ENCODE assay signal across 8 cellular contexts in genomic region chr3:16378920-16379319, GRCh38.
DNase-seq lines count a peak whose midpoint lies in the region; ATAC-seq and TF ChIP-seq lines count a peak whose summit lies in the region.

No MANE protein-coding gene starts in this region.

- H3K14ac ChIP-seq in neuronal stem cell (ENCODE audit: low read length): no peak overlapping the region

- H3F3A ChIP-seq in neural progenitor cell (ENCODE audit: low read depth): no peaks in the 10 kb centered on the region

- H3K18ac ChIP-seq in neuronal stem cell (ENCODE audit: low read length): no peak overlapping the region

- H3K4me2 ChIP-seq in neural progenitor cell (no peak overlapping the region), neuronal stem cell (ENCODE audit: insufficient read depth, low read length, poor library complexity, severe bottlenecking) (no peak overlapping the region)

- H3K79me2 ChIP-seq in neural progenitor cell (ENCODE audit: low read depth): no peaks in the 10 kb centered on the region

- no peak overlapping the region for H3K4ac ChIP-seq in neuronal stem cell (ENCODE audit: low read length)

- no peaks in the 10 kb centered on the region for H3K79me1 ChIP-seq in neuronal stem cell (ENCODE audit: low read depth, low read length)

- H3K9ac ChIP-seq in neural progenitor cell: no peak overlapping the region
- H3K9ac ChIP-seq in neuronal stem cell (ENCODE audit: low read depth, low read length, poor library complexity): no peak overlapping the region

- H3K4me1 ChIP-seq in neural progenitor cell (peaks cover 17% of the 10 kb centered on the region), neuronal stem cell (ENCODE audit: control insufficient read depth in 2 of 2, insufficient read depth in 1 of 2, low read depth in 1 of 2, low read length in 2 of 2) (peaks cover 0 to 7% of the 10 kb centered on the region in 2 donors), tibial artery (peaks cover 0 to 4% (median 0%) of the 10 kb centered on the region in 4 donors)

- no peak overlapping the region for H3K27ac ChIP-seq in neural progenitor cell
- H3K27ac ChIP-seq in neuronal stem cell (replicated peaks; ENCODE audit: low read length): no peak overlapping the region
- H3K27ac ChIP-seq in tibial artery: no peak overlapping the region

- H3K4me3 ChIP-seq in foreskin fibroblast (ENCODE audit: low read depth in 1 of 2, low read length in 2 of 2) (no peak overlapping the region), neural progenitor cell (no peak overlapping the region), neuronal stem cell (ENCODE audit: low read length in 2 of 2) (no peak overlapping the region), tibial artery (no peak overlapping the region)

- no peak overlapping the region for H2BK15ac ChIP-seq in neuronal stem cell (ENCODE audit: low read length)

- no peak overlapping the region for H2AFZ ChIP-seq in neural progenitor cell (replicated peaks)
- no peak overlapping the region for H2AFZ ChIP-seq in neuronal stem cell (ENCODE audit: low read length)

- H3K4me1 Mint-ChIP-seq in neural progenitor cell: peaks cover 23% of the 10 kb centered on the region

- H3K36me3 Mint-ChIP-seq in neural progenitor cell: peaks cover 3% of the 10 kb centered on the region

- no peaks in the 10 kb centered on the region for H4K20me1 ChIP-seq in neural progenitor cell (ENCODE audit: low read depth)

- no peak overlapping the region for H4K91ac ChIP-seq in neuronal stem cell (ENCODE audit: low read depth, low read length, poor library complexity)

- H4K8ac ChIP-seq in neuronal stem cell (ENCODE audit: low read depth, low read length): no peak overlapping the region

- H3K27me3 Mint-ChIP-seq in neural progenitor cell (ENCODE audit: insufficient read depth, low read depth): peaks cover 4% of the 10 kb centered on the region

- H3K23ac ChIP-seq in neuronal stem cell (ENCODE audit: low read depth, low read length, poor library complexity): no peak overlapping the region

- no peak overlapping the region for H3K27ac Mint-ChIP-seq in neural progenitor cell

- H3K27me3 ChIP-seq in neural progenitor cell (no peaks in the 10 kb centered on the region), neuronal stem cell (ENCODE audit: control insufficient read depth in 3 of 3, insufficient read depth in 3 of 3, low read depth in 1 of 3, low read length in 3 of 3) (no peaks in the 10 kb centered on the region), tibial artery (no peaks in the 10 kb centered on the region)

- ATAC-seq in GM21526 (IDR thresholded peaks at IDR 0.05; ENCODE audit: low FRiP score, unreplicated experiment): peak; percentile 38
- ATAC-seq in HG03565 (IDR thresholded peaks at IDR 0.05; ENCODE audit: unreplicated experiment): peak; percentile 48

- WGBS in neuronal stem cell (ENCODE audit: extremely low coverage in 2 of 2, insufficient read length in 2 of 2, insufficient replicate concordance in 1 of 2), 2 donors: no CpG with 5 or more reads among the region's 3 CpGs

- no peak overlapping the region for H2BK5ac ChIP-seq in neuronal stem cell (ENCODE audit: low read length)

- peaks cover 6% of the 10 kb centered on the region for H3K9me3 Mint-ChIP-seq in neural progenitor cell

- H2BK12ac ChIP-seq in neuronal stem cell (ENCODE audit: low read length): no peak overlapping the region

- intact Hi-C loops in tibial artery (cut with DNase I; ENCODE audit: low total_unique reads): no loop called here

- DNase-seq in GM13976 (ENCODE audit: low spot score): peak; percentile 59
- DNase-seq in foreskin fibroblast: peak; percentile 62 to 77
- no peak for DNase-seq in neural progenitor cell (ENCODE audit: low spot score)
- DNase-seq in H4 (ENCODE audit: low spot score): no peak
- no peak for DNase-seq in neuronal stem cell (ENCODE audit: low spot score)
- DNase-seq in tibial artery: no peak

- in situ Hi-C loops in GM13976 (cut with MboI; ENCODE audit: low sequenced_read_pairs, unreplicated experiment): loop anchor here (10.0 kb wide), 1 partner anchor 136 kb away; the partner anchor contains the start of gene RFTN1

- H2AK5ac ChIP-seq in neuronal stem cell (ENCODE audit: low read depth, low read length): no peak overlapping the region

- H2BK120ac ChIP-seq in neuronal stem cell (ENCODE audit: low read depth, low read length): no peak overlapping the region

- TF ChIP-seq CTCF in GM13976 (IDR thresholded peaks at IDR 0.05; ENCODE audit: borderline replicate concordance, control extremely low read depth, extremely low read depth, insufficient read depth, missing control alignments): no peak
- no peak for TF ChIP-seq CTCF in foreskin fibroblast (IDR thresholded peaks at IDR 0.05; ENCODE audit: low read depth, low read length)
- no peak for TF ChIP-seq CTCF in neural progenitor cell (IDR thresholded peaks at IDR 0.05)
- no peak for TF ChIP-seq CTCF in tibial artery (IDR thresholded peaks at IDR 0.05)

- H3K36me3 ChIP-seq in neural progenitor cell (no peaks in the 10 kb centered on the region), neuronal stem cell (replicated peaks in 1 of 2; ENCODE audit: control insufficient read depth in 2 of 2, insufficient read depth in 2 of 2, low read length in 2 of 2) (no peaks in the 10 kb centered on the region), tibial artery (peaks cover 5 to 23% (median 6%) of the 10 kb centered on the region in 3 donors)

- no peaks in the 10 kb centered on the region for H3K9me3 ChIP-seq in neural progenitor cell (ENCODE audit: low read depth)
- peaks cover 2 to 7% of the 10 kb centered on the region in 2 donors for H3K9me3 ChIP-seq in neuronal stem cell (replicated peaks in 1 of 2; ENCODE audit: control insufficient read depth in 2 of 2, insufficient read depth in 1 of 2, low read depth in 1 of 2, low read length in 2 of 2)
- no peaks in the 10 kb centered on the region for H3K9me3 ChIP-seq in tibial artery

- no peak overlapping the region for H3K4me3 Mint-ChIP-seq in neural progenitor cell

Comparison
In these comparisons a context has a peak if more than half of its experiments do, and no peak if none do; other contexts are left out.
1. DNase-seq: peak in GM13976 (single experiment) and foreskin fibroblast (2 of 2); none in neural progenitor cell (single experiment), H4 (single experiment), neuronal stem cell (single experiment) and tibial artery (0 of 2).